ENCODE assay signal across 27 cellular contexts in the genomic region with DNA sequence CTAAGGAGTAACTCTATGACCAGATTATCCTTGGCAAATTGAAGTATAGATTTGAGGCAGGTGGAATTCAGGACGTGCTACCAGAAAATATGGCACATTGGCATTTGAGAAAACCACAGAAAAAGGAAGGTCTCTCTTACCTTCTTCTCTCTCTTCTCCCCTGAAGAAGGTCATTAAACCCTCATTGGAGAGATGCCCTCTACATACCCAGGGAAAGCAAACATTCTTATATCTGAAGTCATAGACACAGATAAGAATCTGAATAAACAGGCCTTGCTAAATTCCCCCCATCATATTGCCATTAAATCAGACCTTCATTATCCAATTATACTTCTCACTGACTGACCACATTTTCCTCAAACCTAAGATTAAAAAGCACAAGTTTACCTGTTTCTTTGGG. TPM values are rescaled to one million over a fixed set of nuclear protein-coding genes. Genes with fewer than 3 reads are reported as not detected.
"Had no signal": no experiment of that assay in that cellular context is flagged by ENCODE, and none has a peak within 500 bp of the region (broad histone marks: within the 10 kb centered on the region; RNA-seq: fewer than 3 reads in every experiment).

No MANE protein-coding gene starts in this region.

- H3K36me3 ChIP-seq: colonic mucosa, esophagus squamous epithelium, gastrocnemius medialis, heart right ventricle, left lung, lower lobe of right lung had no signal

- H3K27ac ChIP-seq: colonic mucosa, epithelial cell of prostate, esophagus squamous epithelium, gastrocnemius medialis, heart right ventricle, left lung, lower lobe of right lung had no signal

- ATAC-seq: effector memory CD8-positive, alpha-beta T cell; esophagus mucosa; gastrocnemius medialis; heart right ventricle; left cardiac atrium; left lung; left ventricle myocardium superior; lower lobe of right lung; naive thymus-derived CD4-positive, alpha-beta T cell had no signal

- H3K9me3 ChIP-seq: colonic mucosa, esophagus squamous epithelium, gastrocnemius medialis, left lung, lower lobe of right lung had no signal

- H3K4me1 ChIP-seq: colonic mucosa, esophagus squamous epithelium, gastrocnemius medialis, heart right ventricle, left lung, lower lobe of right lung had no signal

- H3K4me3 ChIP-seq: colonic mucosa, esophagus squamous epithelium, gastrocnemius medialis, heart right ventricle, left lung, lower lobe of right lung had no signal

- H3K27me3 ChIP-seq: colonic mucosa, esophagus squamous epithelium, gastrocnemius medialis, heart right ventricle, left lung had no signal

- DNase-seq: colonic mucosa; cortex of kidney; effector CD8-positive, alpha-beta T cell; effector memory CD8-positive, alpha-beta T cell; endodermal cell; erythroblast; esophagus squamous epithelium; foreskin fibroblast; foreskin melanocyte; gastrocnemius medialis; glutamatergic neuron; head of caudate nucleus; heart right ventricle; hippocampal formation; left cardiac atrium; left lung; left ventricle myocardium superior; lower lobe of right lung; mesenchymal stem cell; midbrain; naive thymus-derived CD4-positive, alpha-beta T cell had no signal

RNA-seq across cellular contexts. Expression of a gene that starts 17.8 kb away (rescaled TPM):
- total RNA-seq: dermis microvascular lymphatic vessel endothelial cell; endodermal cell; esophagus mucosa; esophagus squamous epithelium; gastrocnemius medialis; glomerular endothelial cell; kidney epithelial cell; left cardiac atrium; left ventricle myocardium superior; lower lobe of right lung; lung microvascular endothelial cell; naive thymus-derived CD4-positive, alpha-beta T cell had no signal

RNA-seq across cellular contexts. Expression of a gene that starts 31.2 kb away (rescaled TPM):
- total RNA-seq: dermis microvascular lymphatic vessel endothelial cell, lung microvascular endothelial cell had no signal
